ENCODE assay signal across 13 cellular contexts in the genomic region with DNA sequence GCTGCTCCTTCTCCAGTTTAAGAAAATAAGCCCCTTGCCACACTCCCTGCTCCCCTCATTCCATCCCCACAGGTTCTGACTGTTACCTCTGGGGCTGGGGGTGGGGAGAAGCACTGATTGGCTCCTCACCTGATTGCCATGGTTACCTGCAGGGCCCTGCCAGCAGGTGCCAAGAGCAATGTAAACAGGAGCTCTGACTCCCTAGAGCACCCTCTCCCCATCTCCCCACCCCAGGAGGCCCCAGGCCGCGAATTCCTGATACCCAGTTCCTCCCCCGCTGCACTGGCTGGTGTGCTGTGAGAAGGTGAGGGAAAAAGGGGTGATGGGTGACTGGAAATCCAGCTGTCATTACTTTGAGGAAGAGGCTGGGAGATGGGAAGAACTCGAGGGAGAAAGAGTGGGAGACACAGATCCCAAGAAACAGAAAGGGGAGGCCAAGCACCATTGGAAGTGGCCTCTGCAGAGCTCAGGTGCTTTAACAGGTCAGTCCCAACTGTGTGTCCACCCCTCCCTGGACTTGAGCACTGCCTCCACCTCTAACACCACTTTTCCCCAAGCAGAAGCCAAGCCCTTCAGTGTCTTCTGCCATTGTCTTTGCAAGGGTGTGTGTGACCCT. TPM values are rescaled to one million over a fixed set of nuclear protein-coding genes. Genes with fewer than 3 reads are reported as not detected.
A peak's percentile ranks its signal among the peaks of the same experiment; 100 is the strongest.
DNase-seq lines count a peak whose midpoint lies in the region; ATAC-seq and TF ChIP-seq lines count a peak whose summit lies in the region.
"Had no signal": no experiment of that assay in that cellular context is flagged by ENCODE, and none has a peak within 500 bp of the region (broad histone marks: within the 10 kb centered on the region; RNA-seq: fewer than 3 reads in every experiment).

No MANE protein-coding gene starts in this region.

- H3K4me3 Mint-ChIP-seq in type B pancreatic cell, result peak overlapping the region; percentile 62

- H3K36me3 Mint-ChIP-seq in type B pancreatic cell, result no peaks in the 10 kb centered on the region

- H3K27ac Mint-ChIP-seq in type B pancreatic cell, result peak overlapping the region; percentile 56

- H3K4me1 ChIP-seq in left ventricle myocardium inferior, result peaks cover 83% of the 10 kb centered on the region

- H3K27me3 ChIP-seq in left ventricle myocardium inferior (ENCODE audit: low read depth), result no peaks in the 10 kb centered on the region
- H3K27me3 ChIP-seq: BE2C had no signal

- no peaks in the 10 kb centered on the region for H3K9me3 Mint-ChIP-seq in type B pancreatic cell

- ATAC-seq in HG02840 (IDR thresholded peaks at IDR 0.05; ENCODE audit: low FRiP score, unreplicated experiment) (no peak), HG03521 (IDR thresholded peaks at IDR 0.05; ENCODE audit: unreplicated experiment) (no peak)
- ATAC-seq: PC-3 had no signal

- intact Hi-C loops in left ventricle myocardium inferior (cut with micrococcal nuclease) (no loop called here), cardiac septum (cut with DNase I) (no loop called here)

- no peak for DNase-seq in left ventricle myocardium inferior
- DNase-seq in cardiac septum (ENCODE audit: low spot score), result no peak
- peak; percentile 61 for DNase-seq in NCI-H510A (lab: John Stamatoyannopoulos, UW)
- no peak for DNase-seq in type B pancreatic cell (ENCODE audit: extremely low spot score, unreplicated experiment)
- DNase-seq in middle frontal gyrus (ENCODE audit: extremely low spot score, low spot score), result no peak
- DNase-seq: amniotic stem cell; BE2C; effector CD4-positive, alpha-beta T cell; mesenchymal stem cell; PC-3 had no signal

- peak overlapping the region; percentile 87 for H3K27ac ChIP-seq in left ventricle myocardium inferior (replicated peaks)

- H3K4me3 ChIP-seq in left ventricle myocardium inferior, result no peak overlapping the region
- peak overlapping the region; percentile 20 for H3K4me3 ChIP-seq in iPS-18c (ENCODE audit: insufficient read depth, low read depth, low read length)

- no peaks in the 10 kb centered on the region for H3K9me3 ChIP-seq in left ventricle myocardium inferior (replicated peaks)
- peaks cover 2% of the 10 kb centered on the region for H3K9me3 ChIP-seq in iPS-18c (ENCODE audit: control insufficient read depth, insufficient read depth, low read length)
- H3K9me3 ChIP-seq: BE2C had no signal

- H3K36me3 ChIP-seq in left ventricle myocardium inferior, result peaks cover 14% of the 10 kb centered on the region

- TF ChIP-seq CTCF in left ventricle myocardium inferior (IDR thresholded peaks at IDR 0.05; ENCODE audit: borderline replicate concordance) (no peak), type B pancreatic cell (conservative IDR thresholded peaks at IDR 0.05) (no peak)

- no peaks in the 10 kb centered on the region for H3K27me3 Mint-ChIP-seq in type B pancreatic cell

- peaks cover 47% of the 10 kb centered on the region for H3K4me1 Mint-ChIP-seq in type B pancreatic cell (ENCODE audit: unreplicated experiment)

RNA-seq across cellular contexts. Expression of gene PCGF2, which starts 4.5 kb away (rescaled TPM):
- 20.7 TPM for total RNA-seq in left ventricle myocardium inferior
- 29.3 TPM for total RNA-seq in cardiac septum
- 37.6 and 74.6 TPM in 2 replicates for total RNA-seq in type B pancreatic cell (ENCODE audit: low replicate concordance)

RNA-seq across cellular contexts. Expression of gene PSMB3, which starts 8.9 kb away (rescaled TPM):
- 149 TPM for total RNA-seq in left ventricle myocardium inferior
- 141 TPM for total RNA-seq in cardiac septum
- 149 and 152 TPM in 2 replicates for total RNA-seq in type B pancreatic cell (ENCODE audit: low replicate concordance)

RNA-seq across cellular contexts. Expression of gene CISD3, which starts 13.5 kb away (rescaled TPM):
- 75.9 TPM for total RNA-seq in left ventricle myocardium inferior
- total RNA-seq in cardiac septum, result 67.1 TPM
- total RNA-seq in type B pancreatic cell (ENCODE audit: low replicate concordance), result 12.8 and 15.6 TPM in 2 replicates

RNA-seq across cellular contexts. Expression of gene MLLT6, which starts 38.6 kb away (rescaled TPM):
- total RNA-seq in left ventricle myocardium inferior, result 74.1 TPM
- 92.2 TPM for total RNA-seq in cardiac septum
- 122 and 130 TPM in 2 replicates for total RNA-seq in type B pancreatic cell (ENCODE audit: low replicate concordance)

RNA-seq across cellular contexts. Expression of gene PIP4K2B, which starts 55.7 kb away (rescaled TPM):
- total RNA-seq in left ventricle myocardium inferior (42.7 TPM), cardiac septum (48.4 TPM), type B pancreatic cell (ENCODE audit: low replicate concordance) (37.0 and 72.6 TPM in 2 replicates)
